ENCODE assay signal across 11 cellular contexts in genomic region chr16:19005561-19006445, GRCh38. TPM values are rescaled to one million over a fixed set of nuclear protein-coding genes. Genes with fewer than 3 reads are reported as not detected.
DNase-seq lines count a peak whose midpoint lies in the region; ATAC-seq lines count a peak whose summit lies in the region.
"Had no signal": no experiment of that assay in that cellular context is flagged by ENCODE, and none has a peak within 500 bp of the region (broad histone marks: within the 10 kb centered on the region; RNA-seq: fewer than 3 reads in every experiment).

No MANE protein-coding gene starts in this region.

- peaks cover 6 to 17% of the 10 kb centered on the region in 2 donors for H3K4me1 ChIP-seq in duodenal mucosa (ENCODE audit: control insufficient read depth in 1 of 2, insufficient read depth in 2 of 2, low read length in 2 of 2)
- H3K4me1 ChIP-seq in mesenchymal stem cell (ENCODE audit: control insufficient read depth, insufficient read depth, low read depth, low read length) = peaks cover 3% of the 10 kb centered on the region
- H3K4me1 ChIP-seq: BLaER1, parathyroid adenoma had no signal

- H2BK12ac ChIP-seq in mesenchymal stem cell (ENCODE audit: low read length in 2 of 2) = no peak overlapping the region

- 89% methylated on average over 16 of the region's 16 CpGs for WGBS in mesenchymal stem cell

- H3K27ac ChIP-seq in duodenal mucosa (ENCODE audit: low read depth, low read length) (peak overlapping the region; percentile 52), mesenchymal stem cell (ENCODE audit: low read length, poor library complexity, severe bottlenecking) (no peak overlapping the region)
- H3K27ac ChIP-seq: BLaER1, parathyroid adenoma had no signal

- no peak overlapping the region for H3K4me3 ChIP-seq in duodenal mucosa (ENCODE audit: low read depth in 1 of 2, low read length in 2 of 2)
- H3K4me3 ChIP-seq in mesenchymal stem cell (ENCODE audit: insufficient read depth in 1 of 2, low read depth in 1 of 2, low read length in 2 of 2) = no peak overlapping the region
- H3K4me3 ChIP-seq: BLaER1 had no signal

- H3K4ac ChIP-seq in mesenchymal stem cell (ENCODE audit: low read depth in 1 of 2, low read length in 2 of 2) = no peak overlapping the region

- H3K18ac ChIP-seq in mesenchymal stem cell (ENCODE audit: low read depth in 1 of 2, low read length in 2 of 2) = peak overlapping the region in 1 of 2 experiments; percentile 0

- H3K27me3 ChIP-seq in duodenal mucosa (ENCODE audit: control insufficient read depth in 1 of 2, insufficient read depth in 2 of 2, low read length in 2 of 2) (no peaks in the 10 kb centered on the region), mesenchymal stem cell (ENCODE audit: control insufficient read depth in 1 of 2, insufficient read depth in 1 of 2, low read length in 2 of 2) (no peaks in the 10 kb centered on the region)
- H3K27me3 ChIP-seq: BLaER1 had no signal

- peaks cover 0 to 6% of the 10 kb centered on the region in 2 donors for H3K9me3 ChIP-seq in duodenal mucosa (ENCODE audit: control insufficient read depth in 1 of 2, low read length in 2 of 2)
- peaks cover 6% of the 10 kb centered on the region for H3K9me3 ChIP-seq in mesenchymal stem cell (ENCODE audit: control insufficient read depth, low read length)

- H3K4me2 ChIP-seq in mesenchymal stem cell (ENCODE audit: low read length, poor library complexity, severe bottlenecking) = no peak overlapping the region
- H3K4me2 ChIP-seq: BLaER1 had no signal

- no peak for ATAC-seq in HG03571 (IDR thresholded peaks at IDR 0.05; ENCODE audit: unreplicated experiment)
- no peak for ATAC-seq in stimulated activated naive CD8-positive, alpha-beta T cell treated with anti-CD3 and anti-CD28 coated beads, Interleukin-15, Interleukin-2, amounts not matched to agents 100 U/mL and 50 U/mL, for 24 hours
- ATAC-seq: stimulated activated naive CD8-positive, alpha-beta T cell treated with anti-CD3 and anti-CD28 coated beads, Interleukin-15, amount 100 ng/mL, for 72 hours had no signal

- peak overlapping the region in 1 of 2 experiments; percentile 0 for H3K14ac ChIP-seq in mesenchymal stem cell (ENCODE audit: low read length in 2 of 2)

- H3K23ac ChIP-seq in mesenchymal stem cell (ENCODE audit: low read length in 2 of 2) = no peak overlapping the region

- H2BK15ac ChIP-seq in mesenchymal stem cell (ENCODE audit: low read depth, poor library complexity, severe bottlenecking) = no peak overlapping the region

- H2BK120ac ChIP-seq in mesenchymal stem cell (ENCODE audit: low read depth, low read length) = no peak overlapping the region

- H2AFZ ChIP-seq in mesenchymal stem cell (ENCODE audit: low read depth, low read length) = no peak overlapping the region
- H2AFZ ChIP-seq: parathyroid adenoma had no signal

- no peaks in the 10 kb centered on the region for H3K79me1 ChIP-seq in mesenchymal stem cell (replicated peaks; ENCODE audit: low read length, poor library complexity, severe bottlenecking)

- H4K91ac ChIP-seq in mesenchymal stem cell (ENCODE audit: low read length) = no peak overlapping the region

- H3K36me3 ChIP-seq in duodenal mucosa (ENCODE audit: control insufficient read depth in 1 of 2, insufficient read depth in 2 of 2, low read length in 2 of 2) (peaks cover 7 to 10% of the 10 kb centered on the region in 2 donors), mesenchymal stem cell (ENCODE audit: control insufficient read depth in 1 of 2, insufficient read depth in 2 of 2, low read depth in 1 of 2, low read length in 2 of 2) (peaks cover 4 to 8% of the 10 kb centered on the region in 2 experiments)
- H3K36me3 ChIP-seq: BLaER1 had no signal

- peak overlapping the region in 1 of 2 donors; percentile 38 for H3K9ac ChIP-seq in duodenal mucosa (ENCODE audit: low read depth in 1 of 2, low read length in 2 of 2)
- no peak overlapping the region for H3K9ac ChIP-seq in mesenchymal stem cell (ENCODE audit: low read length)
- H3K9ac ChIP-seq: BLaER1, parathyroid adenoma had no signal

- H2BK5ac ChIP-seq in mesenchymal stem cell (ENCODE audit: low read depth, low read length, poor library complexity, severe bottlenecking) = no peak overlapping the region

- H2AK5ac ChIP-seq in mesenchymal stem cell (ENCODE audit: low read length, severe bottlenecking) = no peak overlapping the region

- peak overlapping the region; percentile 33 for H4K8ac ChIP-seq in mesenchymal stem cell (ENCODE audit: low read length)

- peak; percentile 85 for DNase-seq in A172 (ENCODE audit: low spot score)
- DNase-seq in M059J (ENCODE audit: low read depth) = peak; percentile 80
- DNase-seq in mesenchymal stem cell = no peak
- DNase-seq in stimulated activated CD4-positive, alpha-beta T cell treated with anti-CD3 and anti-CD28 coated beads, Interleukin-4, amount 100 ng/mL, for 24 hours = no peak
- no peak for DNase-seq in stimulated activated naive CD8-positive, alpha-beta T cell treated with anti-CD3 and anti-CD28 coated beads, Interleukin-15, Interleukin-2, amounts not matched to agents 100 U/mL and 50 U/mL, for 24 hours
- DNase-seq in germinal center (ENCODE audit: low spot score) = no peak
- DNase-seq: stimulated activated naive CD8-positive, alpha-beta T cell treated with anti-CD3 and anti-CD28 coated beads, Interleukin-15, amount 100 ng/mL, for 72 hours had no signal

RNA-seq across cellular contexts. Expression of gene TMC7, which starts 22.1 kb away (rescaled TPM):
- total RNA-seq in A172 (2014; rRNA removed; shearing (Covaris generic)) = 0.84 and 1.2 TPM in 2 replicates
- total RNA-seq in M059J (2014; rRNA removed; shearing (Covaris generic)) = 0.20 and 0.71 TPM in 2 replicates
- polyA plus RNA-seq in mesenchymal stem cell (2013, experiment 1 of 2) = 1.5 TPM
- 1.3 TPM for polyA plus RNA-seq in mesenchymal stem cell (2013, experiment 2 of 2)

Comparison
In these comparisons a context has a peak if more than half of its experiments do, and no peak if none do; other contexts are left out.
1. DNase-seq: peak in A172 (single experiment) and M059J (single experiment); none in mesenchymal stem cell (single experiment), stimulated activated CD4-positive, alpha-beta T cell treated with anti-CD3 and anti-CD28 coated beads, Interleukin-4, amount 100 ng/mL, for 24 hours (single experiment), stimulated activated naive CD8-positive, alpha-beta T cell treated with anti-CD3 and anti-CD28 coated beads, Interleukin-15, Interleukin-2, amounts not matched to agents 100 U/mL and 50 U/mL, for 24 hours (single experiment) and germinal center (single experiment).